1 cellular context compared by ENCODE assay signal in the genomic region with DNA sequence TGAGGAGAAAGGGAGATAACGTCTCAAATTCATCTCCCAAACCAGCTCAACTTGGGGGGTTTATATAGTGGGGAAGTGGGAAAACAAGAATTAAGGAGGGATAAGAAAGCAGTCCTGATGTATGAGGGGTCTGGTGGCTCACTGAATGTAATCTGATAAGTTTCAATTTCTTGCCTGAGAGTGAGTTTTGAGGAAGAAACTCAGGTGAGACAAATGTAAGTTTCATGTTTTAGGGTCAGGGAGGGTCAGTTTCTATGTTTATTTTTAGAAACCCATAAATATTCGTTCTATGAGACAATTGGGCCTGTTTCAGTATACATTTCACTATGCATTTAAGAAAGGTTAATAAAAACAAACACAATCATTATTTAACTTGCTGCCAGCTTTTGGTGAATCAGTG.
TF ChIP-seq lines count a peak whose summit lies in the region.

No MANE protein-coding gene starts in this region.

TF ChIP-seq in GM12878, 131 proteins besides CTCF, POLR2A, EP300 and RAD21 (continued from another document):
- TF ChIP-seq SKIL (IDR thresholded peaks at IDR 0.05; ENCODE audit: low read depth, poor library complexity, severe bottlenecking) (no peak), MEF2B (IDR thresholded peaks at IDR 0.05; ENCODE audit: partially characterized antibody, poor library complexity, severe bottlenecking) (peak; percentile 13)
